Comparison of ENCODE assay signal across 26 cellular contexts in the genomic region with DNA sequence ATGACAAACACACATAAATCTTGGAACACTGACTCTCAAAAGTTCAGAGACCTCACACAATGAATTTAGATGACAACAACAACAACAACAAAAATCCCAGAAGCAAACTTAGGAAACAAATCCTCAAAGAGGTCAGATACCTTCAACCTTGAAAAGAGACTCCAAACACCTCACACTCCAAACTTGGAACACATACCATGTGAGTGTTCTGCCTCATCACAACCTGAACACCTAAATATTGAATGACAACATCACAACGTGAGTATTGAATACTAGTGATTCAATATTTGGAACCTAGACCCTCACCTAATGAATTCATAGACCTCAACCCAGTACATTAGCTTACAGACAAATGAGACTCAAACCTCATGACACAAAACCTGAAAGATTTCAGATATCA. TPM values are rescaled to one million over a fixed set of nuclear protein-coding genes. Genes with fewer than 3 reads are reported as not detected.
"Had no signal": no experiment of that assay in that cellular context is flagged by ENCODE, and none has a peak within 500 bp of the region (broad histone marks: within the 10 kb centered on the region; RNA-seq: fewer than 3 reads in every experiment).

No MANE protein-coding gene starts in this region.

- H3K4me1 Mint-ChIP-seq: activated B cell treated with CpG ODN at 0.5 μM for 24 hours, IgD-negative memory B cell, T-helper 17 cell had no signal

- H3K9me3 Mint-ChIP-seq: activated B cell treated with CpG ODN at 0.5 μM for 24 hours; activated T-helper 1 cell treated with anti-CD3 and anti-CD28 coated beads, Interleukin-12 subunit alpha, Interleukin-12 subunit beta, Interleukin-2, Interleukin-4 antibody, amounts not matched to agents 30 ng/mL and 10 ng/mL and 1 ng/mL, durations not matched to agents 14 hours and 24 hours and 36 hours had no signal

- H3K27me3 Mint-ChIP-seq: activated naive CD8-positive, alpha-beta T cell; IgD-negative memory B cell; T-helper 17 cell had no signal

- H3K27ac Mint-ChIP-seq: activated B cell treated with CpG ODN at 0.5 μM for 24 hours; activated CD8-positive, alpha-beta T cell treated with anti-CD3 and anti-CD28 coated beads, Interleukin-2, amount 10 ng/mL, durations not matched to agents 7 days and 5 days; activated naive CD8-positive, alpha-beta T cell; activated T-helper 1 cell treated with anti-CD3 and anti-CD28 coated beads, Interleukin-12 subunit alpha, Interleukin-12 subunit beta, Interleukin-2, Interleukin-4 antibody, amounts not matched to agents 30 ng/mL and 10 ng/mL and 1 ng/mL, durations not matched to agents 14 hours and 24 hours and 36 hours; IgD-negative memory B cell; T-helper 17 cell had no signal

- H3K36me3 Mint-ChIP-seq: IgD-negative memory B cell had no signal

- DNase-seq: activated B cell treated with CpG ODN at 0.5 μM for 24 hours; activated CD8-positive, alpha-beta memory T cell treated with anti-CD3 and anti-CD28 coated beads, Interleukin-2, amount 50 U/mL, for 48 hours; activated CD8-positive, alpha-beta T cell treated with anti-CD3 and anti-CD28 coated beads, Interleukin-2, amount 10 ng/mL, durations not matched to agents 7 days and 5 days; activated effector memory CD4-positive, alpha-beta T cell treated with Interleukin-2 at 50 U/mL for 16 hours; activated naive CD4-positive, alpha-beta T cell; activated T-cell treated with anti-CD3 and anti-CD28 coated beads, Interleukin-2, amount 50 U/mL, for 1 hour; amygdala; brain microvascular endothelial cell; NCI-H146; NCI-H187 treated with DMSO at 0.1 percent for 48 hours; NCI-H2081 treated with DMSO at 0.1 percent for 48 hours; NCI-H2171 treated with DMSO at 0.1 percent for 48 hours; NCI-H226; NCI-H526; NCI-H774; SIG-M5; T-helper 17 cell; T-helper 9 cell had no signal

- H3K4me3 Mint-ChIP-seq: activated B cell treated with CpG ODN at 0.5 μM for 24 hours; activated CD8-positive, alpha-beta T cell treated with anti-CD3 and anti-CD28 coated beads, Interleukin-2, amount 10 ng/mL, durations not matched to agents 7 days and 5 days; activated naive CD8-positive, alpha-beta T cell; activated T-helper 1 cell treated with anti-CD3 and anti-CD28 coated beads, Interleukin-12 subunit alpha, Interleukin-12 subunit beta, Interleukin-2, Interleukin-4 antibody, amounts not matched to agents 30 ng/mL and 10 ng/mL and 1 ng/mL, durations not matched to agents 14 hours and 24 hours and 36 hours; IgD-negative memory B cell; T-helper 17 cell had no signal

- ATAC-seq: activated CD8-positive, alpha-beta T cell treated with anti-CD3 and anti-CD28 coated beads, Interleukin-2, amount 10 ng/mL, durations not matched to agents 7 days and 5 days; T-helper 17 cell had no signal

RNA-seq across cellular contexts. Expression of gene PAGE4, which starts 18.9 kb away (rescaled TPM):
- total RNA-seq: activated B cell treated with CpG ODN at 0.5 μM for 24 hours; activated CD8-positive, alpha-beta T cell treated with anti-CD3 and anti-CD28 coated beads, Interleukin-2, amount 10 ng/mL, durations not matched to agents 7 days and 5 days; activated T-helper 1 cell treated with anti-CD3 and anti-CD28 coated beads, Interleukin-12 subunit alpha, Interleukin-12 subunit beta, Interleukin-2, Interleukin-4 antibody, amounts not matched to agents 30 ng/mL and 10 ng/mL and 1 ng/mL, durations not matched to agents 14 hours and 24 hours and 36 hours; cardiac muscle cell; MCF 10A; NCI-H460; OCI-LY7; RPMI7951; T-helper 17 cell had no signal
